In genomic region chr3:30679045-30679444, GRCh38 we compare ENCODE assay signal across 17 cellular contexts.
A peak's percentile ranks its signal among the peaks of the same experiment; 100 is the strongest.
DNase-seq lines count a peak whose midpoint lies in the region; FAIRE-seq and TF ChIP-seq lines count a peak whose summit lies in the region.
"Had no signal": no experiment of that assay in that cellular context is flagged by ENCODE, and none has a peak within 500 bp of the region (broad histone marks: within the 10 kb centered on the region; RNA-seq: fewer than 3 reads in every experiment).

No MANE protein-coding gene starts in this region.

- H3K23ac ChIP-seq in H1 (ENCODE audit: insufficient read length) = no peak overlapping the region

- H3K4ac ChIP-seq in H1 (replicated peaks; ENCODE audit: insufficient read length, low read depth, low read length) = no peak overlapping the region

- peaks cover 80% of the 10 kb centered on the region for H3K4me1 Mint-ChIP-seq in T-helper 1 cell treated with Interleukin-12 subunit alpha and Interleukin-12 subunit beta and Interleukin-4 antibody, amounts not matched to agents 30 μg/mL and 1 μg/mL, for 36 hours (ENCODE audit: low read depth)
- peaks cover 80 to 94% (median 93%) of the 10 kb centered on the region in 3 donors for H3K4me1 Mint-ChIP-seq in CD8-positive, alpha-beta memory T cell
- peaks cover 42% of the 10 kb centered on the region for H3K4me1 Mint-ChIP-seq in CD14-positive monocyte

- no peak overlapping the region for H3K4me3 Mint-ChIP-seq in T-helper 1 cell treated with Interleukin-12 subunit alpha and Interleukin-12 subunit beta and Interleukin-4 antibody, amounts not matched to agents 30 μg/mL and 1 μg/mL, for 36 hours
- H3K4me3 Mint-ChIP-seq in CD8-positive, alpha-beta memory T cell = peak overlapping the region in 3 of 7 donors; percentile 6 to 11 (median 9)
- no peak overlapping the region for H3K4me3 Mint-ChIP-seq in CD14-positive monocyte

- no peak overlapping the region for H3K4me2 ChIP-seq in H1 (ENCODE audit: insufficient read depth in 1 of 2, low read depth in 2 of 2, low read length in 2 of 2)

- H2BK12ac ChIP-seq in H1 (ENCODE audit: low read depth, low read length) = no peak overlapping the region

- no peak overlapping the region for H3K18ac ChIP-seq in H1 (ENCODE audit: extremely low read depth, low read length)

- no peak overlapping the region for H3K9ac ChIP-seq in H1 (replicated peaks in 1 of 4; ENCODE audit: extremely low read depth in 1 of 4, low read depth in 3 of 4, low read length in 3 of 4)

- no peak for TF ChIP-seq EP300 in H1 (IDR thresholded peaks at IDR 0.05; ENCODE audit: borderline replicate concordance in 1 of 2, low read depth in 2 of 2, low read length in 2 of 2)

- no peak overlapping the region for H4K5ac ChIP-seq in H1 (ENCODE audit: insufficient read length, low read depth, low read length)

- no peak overlapping the region for H3K14ac ChIP-seq in H1 (ENCODE audit: insufficient read length)

- peak overlapping the region; percentile 68 for H3K27ac Mint-ChIP-seq in T-helper 1 cell treated with Interleukin-12 subunit alpha and Interleukin-12 subunit beta and Interleukin-4 antibody, amounts not matched to agents 30 μg/mL and 1 μg/mL, for 36 hours
- H3K27ac Mint-ChIP-seq in CD8-positive, alpha-beta memory T cell = peak overlapping the region; percentile 1 to 84 (median 73)
- H3K27ac Mint-ChIP-seq in CD14-positive monocyte = peak overlapping the region in 2 of 7 donors; percentile 21 to 50

- no peak for FAIRE-seq in H1 (lab: Jason Lieb, UNC)
- FAIRE-seq: bronchial epithelial cell had no signal

- no peaks in the 10 kb centered on the region for H3K27me3 Mint-ChIP-seq in T-helper 1 cell treated with Interleukin-12 subunit alpha and Interleukin-12 subunit beta and Interleukin-4 antibody, amounts not matched to agents 30 μg/mL and 1 μg/mL, for 36 hours (ENCODE audit: low read depth)
- H3K27me3 Mint-ChIP-seq in CD8-positive, alpha-beta memory T cell = no peaks in the 10 kb centered on the region
- peaks cover 0 to 1% (median 0%) of the 10 kb centered on the region in 3 donors for H3K27me3 Mint-ChIP-seq in CD14-positive monocyte (ENCODE audit: low read depth in 3 of 3)

- no peak overlapping the region for H2BK5ac ChIP-seq in H1 (ENCODE audit: low read depth, low read length)

- intact Hi-C loops in CD14-positive monocyte (cut with micrococcal nuclease) = no loop called here

- H3K4me3 ChIP-seq in CD8-positive, alpha-beta memory T cell (ENCODE audit: low read length) = no peak overlapping the region
- no peak overlapping the region for H3K4me3 ChIP-seq in H1 (ENCODE audit: extremely low read depth in 1 of 4, insufficient read depth in 2 of 4, low read depth in 3 of 4, low read length in 4 of 4)
- no peak overlapping the region for H3K4me3 ChIP-seq in neutrophil (ENCODE audit: low read depth in 1 of 2, low read length in 1 of 2)
- H3K4me3 ChIP-seq: Peyer's patch had no signal

- H3K4me1 ChIP-seq in CD8-positive, alpha-beta memory T cell (ENCODE audit: insufficient read depth, low read length) = peaks cover 71% of the 10 kb centered on the region
- H3K4me1 ChIP-seq in H1 (replicated peaks in 1 of 4; ENCODE audit: control insufficient read depth in 3 of 4, insufficient read depth in 4 of 4, low read length in 3 of 4) (peaks cover 0 to 7% (median 5%) of the 10 kb centered on the region in 4 experiments; a peak in 4 of 7 replicates), neutrophil (ENCODE audit: control insufficient read depth in 1 of 2, insufficient read depth in 1 of 2, low read depth in 1 of 2, low read length in 1 of 2) (peaks cover 28 to 41% of the 10 kb centered on the region in 2 experiments)

- no peak overlapping the region for H4K8ac ChIP-seq in H1 (ENCODE audit: extremely low read depth, insufficient read depth, low read length)

- H3K36me3 ChIP-seq in CD8-positive, alpha-beta memory T cell (ENCODE audit: insufficient read depth, low read length) = peaks cover 33% of the 10 kb centered on the region
- H3K36me3 ChIP-seq in H1 (ENCODE audit: control insufficient read depth in 2 of 4, insufficient read depth in 4 of 4, low read length in 3 of 4) (peaks cover 1 to 12% (median 9%) of the 10 kb centered on the region in 4 experiments), neutrophil (peaks cover 98% of the 10 kb centered on the region)

- CTCF ChIA-PET in CD8-positive, alpha-beta memory T cell (lab: Charles Lee) = interaction anchor here (0.7 to 1.7 kb wide), 4 partner anchors 15 to 64 kb away, joined by 3 to 4 read pairs (median 4); no protein-coding TSS in a partner anchor
- CTCF ChIA-PET in H1 (lab: Charles Lee; ENCODE audit: partially characterized antibody) = interaction anchor here (0.9 to 6.6 kb wide), 5 partner anchors 9 to 544 kb away, joined by 3 to 51 read pairs (median 3); no protein-coding TSS in a partner anchor

- H2BK20ac ChIP-seq in H1 (ENCODE audit: low read length) = no peak overlapping the region

- H3K79me2 ChIP-seq in H1 (ENCODE audit: control insufficient read depth in 1 of 2, insufficient read depth in 2 of 2, low read length in 2 of 2) = no peaks in the 10 kb centered on the region

- no peak for TF ChIP-seq RAD21 in H1 (IDR thresholded peaks at IDR 0.05 in 1 of 2, conservative IDR thresholded peaks at IDR 0.05 in 1 of 2; ENCODE audit: low read depth in 2 of 2, low read length in 2 of 2)

- H3K23me2 ChIP-seq in H1 (ENCODE audit: low read depth, low read length) = no peaks in the 10 kb centered on the region

- H3K9me3 Mint-ChIP-seq in T-helper 1 cell treated with Interleukin-12 subunit alpha and Interleukin-12 subunit beta and Interleukin-4 antibody, amounts not matched to agents 30 μg/mL and 1 μg/mL, for 36 hours = peaks cover 8% of the 10 kb centered on the region
- H3K9me3 Mint-ChIP-seq in CD8-positive, alpha-beta memory T cell = peaks cover 0 to 1% (median 0%) of the 10 kb centered on the region in 5 donors
- H3K9me3 Mint-ChIP-seq in CD14-positive monocyte = peaks cover 0 to 2% (median 0%) of the 10 kb centered on the region in 7 donors

- TF ChIP-seq CTCF in H1 (IDR thresholded peaks at IDR 0.05; ENCODE audit: control extremely low read depth in 1 of 3, insufficient read depth in 1 of 3, low read depth in 1 of 3, low read length in 3 of 3) (no peak), neutrophil (IDR thresholded peaks at IDR 0.05) (no peak), CD14-positive monocyte (IDR thresholded peaks at IDR 0.05) (no peak)

- no peaks in the 10 kb centered on the region for H3K79me1 ChIP-seq in H1 (ENCODE audit: low read depth, low read length)

- H2BK120ac ChIP-seq in H1 (replicated peaks; ENCODE audit: low read depth, low read length) = no peak overlapping the region

- no peak for TF ChIP-seq POLR2A in H1 (IDR thresholded peaks at IDR 0.05; ENCODE audit: control extremely low read depth in 1 of 2, low read depth in 2 of 2, low read length in 2 of 2)

- POLR2A ChIA-PET in CD8-positive, alpha-beta memory T cell (lab: Charles Lee) = interaction anchor here (0.5 kb wide), 1 partner anchor 18 kb away, joined by 5 read pairs; no protein-coding TSS in a partner anchor
- POLR2A ChIA-PET in H1 (lab: Charles Lee; ENCODE audit: partially characterized antibody) = no interaction called here

- no peak overlapping the region for H3K56ac ChIP-seq in H1 (replicated peaks; ENCODE audit: insufficient read length, low read depth, low read length)

- no peak overlapping the region for H3K27ac ChIP-seq in CD8-positive, alpha-beta memory T cell (ENCODE audit: low read depth, low read length)
- H3K27ac ChIP-seq in H1 (ENCODE audit: low read depth, low read length) (no peak overlapping the region), neutrophil (peak overlapping the region; percentile 35)
- H3K27ac ChIP-seq: 22Rv1 had no signal

- 0 out of 2 replicates have a peak overlapping the region, but pooled peaks have one; percentile 2 for H2BK15ac ChIP-seq in H1 (ENCODE audit: low read length)

- H3K9me3 ChIP-seq in CD8-positive, alpha-beta memory T cell (ENCODE audit: low read length) = no peaks in the 10 kb centered on the region
- H3K9me3 ChIP-seq in H1 (ENCODE audit: insufficient read depth in 2 of 2, low read depth in 1 of 2, low read length in 1 of 2) (no peaks in the 10 kb centered on the region), neutrophil (no peaks in the 10 kb centered on the region)
- H3K9me3 ChIP-seq: Peyer's patch had no signal

- H4K20me1 ChIP-seq in H1 (replicated peaks in 1 of 2; ENCODE audit: control insufficient read depth in 1 of 2, insufficient read depth in 2 of 2, low read length in 2 of 2) = no peaks in the 10 kb centered on the region

- no peaks in the 10 kb centered on the region for H3K27me3 ChIP-seq in CD8-positive, alpha-beta memory T cell (ENCODE audit: insufficient read depth, low read length, poor library complexity, severe bottlenecking)
- no peaks in the 10 kb centered on the region for H3K27me3 ChIP-seq in H1 (replicated peaks in 1 of 4; ENCODE audit: control insufficient read depth in 3 of 4, extremely low read depth in 1 of 4, insufficient read depth in 3 of 4, low read length in 3 of 4)
- H3K27me3 ChIP-seq in neutrophil = no peaks in the 10 kb centered on the region
- H3K27me3 ChIP-seq: Peyer's patch had no signal

- H3K36me3 Mint-ChIP-seq in T-helper 1 cell treated with Interleukin-12 subunit alpha and Interleukin-12 subunit beta and Interleukin-4 antibody, amounts not matched to agents 30 μg/mL and 1 μg/mL, for 36 hours (ENCODE audit: low read depth) = peaks cover 70% of the 10 kb centered on the region
- H3K36me3 Mint-ChIP-seq in CD8-positive, alpha-beta memory T cell = peaks cover 25 to 97% (median 57%) of the 10 kb centered on the region in 3 donors
- peaks cover 89 to 93% of the 10 kb centered on the region in 2 donors for H3K36me3 Mint-ChIP-seq in CD14-positive monocyte

- DNase-seq in T-helper 1 cell (no peak), H1 (ENCODE audit: low read depth in 1 of 2, low spot score in 2 of 2) (no peak), CD14-positive monocyte (ENCODE audit: low spot score) (no peak), NCI-H146 treated with DMSO at 0.1 percent for 48 hours (lab: John Stamatoyannopoulos, UW; ENCODE audit: unreplicated experiment) (no peak)
- no peak for DNase-seq in CD8-positive, alpha-beta memory T cell
- no peak for DNase-seq in stimulated activated CD4-positive, alpha-beta T cell treated with anti-CD3 and anti-CD28 coated beads, Interleukin-12 subunit alpha, Interleukin-12 subunit beta, amount 100 ng/mL, for 4 hours
- DNase-seq: effector memory CD4-positive, alpha-beta T cell; GOT3; mesendoderm; NCI-H187 treated with DMSO at 0.1 percent for 48 hours; NCI-H69; Peyer's patch; stimulated activated naive CD4-positive, alpha-beta T cell treated with Interleukin-2 at 50 U/mL for 16 hours had no signal

- H2AFZ ChIP-seq in H1 (ENCODE audit: low read length) = no peak overlapping the region

- H4K91ac ChIP-seq in H1 (replicated peaks; ENCODE audit: insufficient read length, low read length) = no peak overlapping the region

- H2AK5ac ChIP-seq in H1 (ENCODE audit: low read depth, low read length) = no peak overlapping the region

TF ChIP-seq in H1, 55 proteins besides CTCF, POLR2A, EP300 and RAD21 (continues in another document):
- no peak for TF ChIP-seq RBBP5 (IDR thresholded peaks at IDR 0.05; ENCODE audit: borderline replicate concordance, low read depth, low read length)
- TF ChIP-seq JUN (IDR thresholded peaks at IDR 0.05; ENCODE audit: low read depth, low read length) = no peak
- TF ChIP-seq NRF1 (IDR thresholded peaks at IDR 0.05; ENCODE audit: low read depth, low read length) = no peak
